In genomic region chr4:83010111-83010521, GRCh38 we compare ENCODE assay signal across 8 cellular contexts. TPM values are rescaled to one million over a fixed set of nuclear protein-coding genes. Genes with fewer than 3 reads are reported as not detected.
A peak's percentile ranks its signal among the peaks of the same experiment; 100 is the strongest.
DNase-seq lines count a peak whose midpoint lies in the region; ATAC-seq and TF ChIP-seq lines count a peak whose summit lies in the region.

No MANE protein-coding gene starts in this region.

- peaks cover 2% of the 10 kb centered on the region for H3K36me3 Mint-ChIP-seq in activated naive CD4-positive, alpha-beta T cell treated with anti-CD3 and anti-CD28 coated beads for 36 hours (ENCODE audit: low read depth)
- peaks cover 7% of the 10 kb centered on the region for H3K36me3 Mint-ChIP-seq in dendritic cell treated with granulocyte-macrophage colony-stimulating factor and Interleukin-4, amounts not matched to agents 40 ng/mL and 50 ng/mL, for 4 days (ENCODE audit: low read depth)

- H3K36me3 ChIP-seq in muscle layer of colon (ENCODE audit: insufficient read depth, low read length) = no peaks in the 10 kb centered on the region

- peak overlapping the region; percentile 87 to 92 for H3K4me3 ChIP-seq in muscle layer of colon (ENCODE audit: low read depth in 1 of 2, low read length in 2 of 2)

- H3K9me3 ChIP-seq in muscle layer of colon (ENCODE audit: low read length) = no peaks in the 10 kb centered on the region

- DNase-seq in activated naive CD4-positive, alpha-beta T cell treated with anti-CD3 and anti-CD28 coated beads for 36 hours = peak; percentile 15
- DNase-seq in activated naive CD4-positive, alpha-beta T cell (lab: John Stamatoyannopoulos, UW) = no peak
- DNase-seq in RPMI7951 (ENCODE audit: low read depth) (peak; percentile 25), GF-D8 (lab: John Stamatoyannopoulos, UW) (no peak)
- no peak for DNase-seq in stimulated activated CD8-positive, alpha-beta memory T cell treated with anti-CD3 and anti-CD28 coated beads, Interleukin-4, amount 100 ng/mL, for 48 hours

- H3K9ac ChIP-seq in muscle layer of colon (ENCODE audit: low read length) = peak overlapping the region; percentile 77

- no peaks in the 10 kb centered on the region for H3K27me3 Mint-ChIP-seq in activated naive CD4-positive, alpha-beta T cell treated with anti-CD3 and anti-CD28 coated beads for 36 hours (ENCODE audit: low read depth)
- H3K27me3 Mint-ChIP-seq in dendritic cell treated with granulocyte-macrophage colony-stimulating factor and Interleukin-4, amounts not matched to agents 40 ng/mL and 50 ng/mL, for 4 days = no peaks in the 10 kb centered on the region

- H3K4me1 Mint-ChIP-seq in activated naive CD4-positive, alpha-beta T cell treated with anti-CD3 and anti-CD28 coated beads for 36 hours (ENCODE audit: low read depth) = peaks cover 43% of the 10 kb centered on the region
- peaks cover 40% of the 10 kb centered on the region for H3K4me1 Mint-ChIP-seq in dendritic cell treated with granulocyte-macrophage colony-stimulating factor and Interleukin-4, amounts not matched to agents 40 ng/mL and 50 ng/mL, for 4 days (ENCODE audit: low read depth)

- TF ChIP-seq POLR2A in GM18505 (IDR thresholded peaks at IDR 0.05; ENCODE audit: borderline replicate concordance, extremely low read depth, insufficient read depth, insufficient read length) = no peak

- H3K27me3 ChIP-seq in muscle layer of colon (ENCODE audit: control insufficient read depth in 1 of 2, insufficient read depth in 2 of 2, low read length in 2 of 2) = no peaks in the 10 kb centered on the region

- intact Hi-C loops in activated naive CD4-positive, alpha-beta T cell treated with anti-CD3 and anti-CD28 coated beads for 36 hours (cut with micrococcal nuclease) = loop anchor here (1.0 to 5.0 kb wide), 2 partner anchors 105 to 723 kb away; no protein-coding TSS in a partner anchor
- intact Hi-C loops in dendritic cell treated with granulocyte-macrophage colony-stimulating factor and Interleukin-4, amounts not matched to agents 40 ng/mL and 50 ng/mL, for 4 days (cut with micrococcal nuclease) = loop anchor here (5.0 kb wide), 1 partner anchor 638 kb away; the partner anchor contains the start of gene HNRNPD

- H3K9me3 Mint-ChIP-seq in activated naive CD4-positive, alpha-beta T cell treated with anti-CD3 and anti-CD28 coated beads for 36 hours = no peaks in the 10 kb centered on the region
- H3K9me3 Mint-ChIP-seq in dendritic cell treated with granulocyte-macrophage colony-stimulating factor and Interleukin-4, amounts not matched to agents 40 ng/mL and 50 ng/mL, for 4 days = no peaks in the 10 kb centered on the region

- peaks cover 25% of the 10 kb centered on the region for H3K4me1 ChIP-seq in muscle layer of colon (ENCODE audit: insufficient read depth, low read length)

- H3K27ac Mint-ChIP-seq in activated naive CD4-positive, alpha-beta T cell treated with anti-CD3 and anti-CD28 coated beads for 36 hours = peak overlapping the region; percentile 92
- H3K27ac Mint-ChIP-seq in dendritic cell treated with granulocyte-macrophage colony-stimulating factor and Interleukin-4, amounts not matched to agents 40 ng/mL and 50 ng/mL, for 4 days = peak overlapping the region; percentile 98

- peak overlapping the region; percentile 95 for H3K4me3 Mint-ChIP-seq in activated naive CD4-positive, alpha-beta T cell treated with anti-CD3 and anti-CD28 coated beads for 36 hours
- peak overlapping the region; percentile 97 for H3K4me3 Mint-ChIP-seq in dendritic cell treated with granulocyte-macrophage colony-stimulating factor and Interleukin-4, amounts not matched to agents 40 ng/mL and 50 ng/mL, for 4 days

- H3K27ac ChIP-seq in muscle layer of colon (ENCODE audit: low read depth, low read length) = peak overlapping the region; percentile 90

- CTCF ChIA-PET in activated naive CD4-positive, alpha-beta T cell treated with anti-CD3 and anti-CD28 coated beads for 36 hours (lab: Charles Lee) = interaction anchor here (1.1 to 3.2 kb wide), 2 partner anchors 25 to 347 kb away, joined by 3 to 20 read pairs; partner anchors contain the start of gene COPS4

- no peak for ATAC-seq in GM18505 (IDR thresholded peaks at IDR 0.05; ENCODE audit: unreplicated experiment)

RNA-seq across cellular contexts. Expression of gene LIN54, which starts 0.5 kb away (rescaled TPM):
- total RNA-seq in activated naive CD4-positive, alpha-beta T cell treated with anti-CD3 and anti-CD28 coated beads for 36 hours = 10 to 100 TPM; 17.0 to 17.1 TPM
- total RNA-seq in RPMI7951 (2014; rRNA removed; shearing (Covaris generic)) = 22.7 and 25.6 TPM in 2 replicates

RNA-seq across cellular contexts. Expression of gene COPS4, which starts 24.9 kb away (rescaled TPM):
- total RNA-seq in activated naive CD4-positive, alpha-beta T cell treated with anti-CD3 and anti-CD28 coated beads for 36 hours = 10 to 100 TPM; 37.1 to 38.6 TPM
- total RNA-seq in RPMI7951 (2014; rRNA removed; shearing (Covaris generic)) = 133 and 136 TPM in 2 replicates

Comparison
In these comparisons a context has a peak if more than half of its experiments do, and no peak if none do; other contexts are left out.
1. DNase-seq: peak in activated naive CD4-positive, alpha-beta T cell treated with anti-CD3 and anti-CD28 coated beads for 36 hours (single experiment) and RPMI7951 (single experiment); none in activated naive CD4-positive, alpha-beta T cell (0 of 4), stimulated activated CD8-positive, alpha-beta memory T cell treated with anti-CD3 and anti-CD28 coated beads, Interleukin-4, amount 100 ng/mL, for 48 hours (single experiment) and GF-D8 (single experiment).